27 cellular contexts compared by ENCODE assay signal in the genomic region with DNA sequence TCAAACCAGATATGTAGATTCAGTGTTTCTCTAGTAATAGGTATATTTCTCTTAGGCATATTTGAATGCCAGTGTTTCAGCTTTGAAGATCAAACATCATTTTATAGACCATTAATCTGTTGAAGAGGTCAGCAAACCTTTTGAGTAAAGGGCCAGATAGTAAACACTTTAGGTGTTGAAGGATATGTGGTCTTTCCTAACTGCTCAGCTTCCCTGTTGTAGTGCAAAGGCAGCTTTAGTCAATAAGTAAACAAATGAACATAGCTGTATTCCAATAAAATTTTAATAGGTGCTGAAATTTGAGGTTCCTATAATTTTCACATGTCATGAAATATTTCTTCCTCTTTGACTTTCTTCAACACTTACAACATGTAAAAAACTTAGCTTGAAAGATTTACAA.
"Had no signal": no experiment of that assay in that cellular context is flagged by ENCODE, and none has a peak within 500 bp of the region (broad histone marks: within the 10 kb centered on the region; RNA-seq: fewer than 3 reads in every experiment).

No MANE protein-coding gene starts in this region.

- ATAC-seq: mucosa of descending colon; natural killer cell treated with Interleukin-12 subunit alpha and Interleukin-12 subunit beta and Interleukin-15 and Interleukin-18, amount 100 ng/mL, for 72 hours; right cardiac atrium; stimulated activated naive B cell treated with anti-CD40 and anti-IgM and Interleukin-4, amounts not matched to agents 10 μg/mL and 1 μg/mL and 100 μg/mL, for 72 hours; upper lobe of right lung had no signal

- H3K36me3 ChIP-seq: ascending aorta, cardiac muscle cell, colonic mucosa, left ventricle myocardium inferior, suprapubic skin, tibial artery, upper lobe of right lung had no signal

- DNase-seq: activated CD4-positive, alpha-beta T cell treated with anti-CD3 and anti-CD28 coated beads for 48 hours; activated CD4-positive, alpha-beta T cell treated with anti-CD3 and anti-CD28 coated beads, Interleukin-2, amount 50 U/mL, for 48 hours; activated CD8-positive, alpha-beta memory T cell treated with anti-CD3 and anti-CD28 coated beads, Interleukin-2, amount 50 U/mL, for 4 hours; activated effector memory CD4-positive, alpha-beta T cell treated with anti-CD3 and anti-CD28 coated beads, Interleukin-2, amount 50 U/mL, for 16 hours; activated naive CD4-positive, alpha-beta T cell treated with anti-CD3 and anti-CD28 coated beads for 36 hours; activated naive CD8-positive, alpha-beta T cell treated with anti-CD3 and anti-CD28 coated beads for 36 hours; activated T-cell treated with anti-CD3 and anti-CD28 coated beads, Interleukin-2, amount 50 U/mL, for 1 hour; cerebellar nuclear complex; colonic mucosa; effector memory CD4-positive, alpha-beta T cell; left ventricle myocardium inferior; mucosa of descending colon; posterior cingulate gyrus; right cardiac atrium; stimulated activated CD4-positive, alpha-beta T cell treated with anti-CD3 and anti-CD28 coated beads, Interleukin-15, amount 100 ng/mL, for 24 hours; stimulated activated CD4-positive, alpha-beta T cell treated with anti-CD3 and anti-CD28 coated beads, Interleukin-2, amount 100 ng/mL, for 24 hours; stimulated activated naive B cell treated with anti-CD40 and anti-IgM and Interleukin-4, amounts not matched to agents 10 μg/mL and 1 μg/mL and 100 μg/mL, for 72 hours; tibial artery; upper lobe of right lung had no signal

- H3K4me3 ChIP-seq: ascending aorta, cardiac muscle cell, colonic mucosa, left ventricle myocardium inferior, lung, mucosa of descending colon, suprapubic skin, tibial artery, upper lobe of right lung had no signal

- H3K4me1 ChIP-seq: ascending aorta, colonic mucosa, left ventricle myocardium inferior, suprapubic skin had no signal

- H3K27me3 Mint-ChIP-seq: activated naive CD8-positive, alpha-beta T cell treated with anti-CD3 and anti-CD28 coated beads for 36 hours; brain; natural killer cell treated with Interleukin-12 subunit alpha and Interleukin-12 subunit beta and Interleukin-15 and Interleukin-18, amount 100 ng/mL, for 72 hours; stimulated activated naive B cell treated with anti-CD40 and anti-IgM and Interleukin-4, amounts not matched to agents 10 μg/mL and 1 μg/mL and 100 μg/mL, for 72 hours had no signal

- H3K36me3 Mint-ChIP-seq: activated naive CD8-positive, alpha-beta T cell treated with anti-CD3 and anti-CD28 coated beads for 36 hours; brain; natural killer cell treated with Interleukin-12 subunit alpha and Interleukin-12 subunit beta and Interleukin-15 and Interleukin-18, amount 100 ng/mL, for 72 hours; stimulated activated naive B cell treated with anti-CD40 and anti-IgM and Interleukin-4, amounts not matched to agents 10 μg/mL and 1 μg/mL and 100 μg/mL, for 72 hours had no signal

- H3K27me3 ChIP-seq: ascending aorta, cardiac muscle cell, colonic mucosa, suprapubic skin, tibial artery, upper lobe of right lung had no signal

- H3K9me3 Mint-ChIP-seq: activated T-helper 1 cell treated with anti-CD3 and anti-CD28 coated beads, Interleukin-12 subunit alpha, Interleukin-12 subunit beta, Interleukin-2, Interleukin-4 antibody, amounts not matched to agents 30 ng/mL and 10 ng/mL and 1 ng/mL, durations not matched to agents 14 hours and 24 hours and 36 hours; brain had no signal

- H3K9me3 ChIP-seq: ascending aorta, colonic mucosa, left ventricle myocardium inferior, mucosa of descending colon, suprapubic skin, tibial artery, upper lobe of right lung had no signal

- H3K4me1 Mint-ChIP-seq: activated naive CD8-positive, alpha-beta T cell treated with anti-CD3 and anti-CD28 coated beads for 36 hours; stimulated activated naive B cell treated with anti-CD40 and anti-IgM and Interleukin-4, amounts not matched to agents 10 μg/mL and 1 μg/mL and 100 μg/mL, for 72 hours had no signal

- H3K4me3 Mint-ChIP-seq: activated naive CD4-positive, alpha-beta T cell treated with anti-CD3 and anti-CD28 coated beads for 36 hours; activated naive CD8-positive, alpha-beta T cell treated with anti-CD3 and anti-CD28 coated beads for 36 hours; activated T-helper 1 cell treated with anti-CD3 and anti-CD28 coated beads, Interleukin-12 subunit alpha, Interleukin-12 subunit beta, Interleukin-2, Interleukin-4 antibody, amounts not matched to agents 30 ng/mL and 10 ng/mL and 1 ng/mL, durations not matched to agents 14 hours and 24 hours and 36 hours; brain; natural killer cell treated with Interleukin-12 subunit alpha and Interleukin-12 subunit beta and Interleukin-15 and Interleukin-18, amount 100 ng/mL, for 72 hours; stimulated activated naive B cell treated with anti-CD40 and anti-IgM and Interleukin-4, amounts not matched to agents 10 μg/mL and 1 μg/mL and 100 μg/mL, for 72 hours had no signal

- H3K27ac Mint-ChIP-seq: activated naive CD4-positive, alpha-beta T cell treated with anti-CD3 and anti-CD28 coated beads for 36 hours; activated naive CD8-positive, alpha-beta T cell treated with anti-CD3 and anti-CD28 coated beads for 36 hours; activated T-helper 1 cell treated with anti-CD3 and anti-CD28 coated beads, Interleukin-12 subunit alpha, Interleukin-12 subunit beta, Interleukin-2, Interleukin-4 antibody, amounts not matched to agents 30 ng/mL and 10 ng/mL and 1 ng/mL, durations not matched to agents 14 hours and 24 hours and 36 hours; brain; natural killer cell treated with Interleukin-12 subunit alpha and Interleukin-12 subunit beta and Interleukin-15 and Interleukin-18, amount 100 ng/mL, for 72 hours; stimulated activated naive B cell treated with anti-CD40 and anti-IgM and Interleukin-4, amounts not matched to agents 10 μg/mL and 1 μg/mL and 100 μg/mL, for 72 hours had no signal

- H3K27ac ChIP-seq: ascending aorta, cardiac muscle cell, colonic mucosa, left ventricle myocardium inferior, suprapubic skin, tibial artery, upper lobe of right lung, VCaP had no signal
